In the genomic region with DNA sequence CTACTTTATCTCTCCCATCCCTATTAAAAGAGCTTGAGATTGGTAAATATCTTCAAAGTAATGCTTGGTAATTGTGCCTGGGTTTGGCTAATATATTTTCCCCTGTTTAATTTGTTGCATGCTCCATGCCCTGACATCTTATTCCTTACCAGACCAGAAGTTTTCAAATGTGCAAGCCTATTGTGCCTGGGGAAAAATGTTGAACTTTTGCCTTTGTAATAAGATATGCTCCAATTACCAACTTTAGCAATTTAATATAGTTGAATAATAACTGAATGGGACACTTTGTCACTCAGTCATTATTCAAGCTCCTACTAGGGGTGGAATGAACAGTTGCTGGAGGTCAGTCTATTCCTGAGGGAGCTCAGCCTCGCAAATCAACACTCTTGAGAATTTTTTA, we compare ENCODE assay signal across 27 cellular contexts.
DNase-seq lines count a peak whose midpoint lies in the region; ATAC-seq, FAIRE-seq and TF ChIP-seq lines count a peak whose summit lies in the region.
"Had no signal": no experiment of that assay in that cellular context is flagged by ENCODE, and none has a peak within 500 bp of the region (broad histone marks: within the 10 kb centered on the region; RNA-seq: fewer than 3 reads in every experiment).

No MANE protein-coding gene starts in this region.

- no peaks in the 10 kb centered on the region for H3K9me3 ChIP-seq in adipocyte (ENCODE audit: control insufficient read depth, low read length)
- H3K9me3 ChIP-seq in CD4-positive, alpha-beta T cell (ENCODE audit: control insufficient read depth, low read length): no peaks in the 10 kb centered on the region
- H3K9me3 ChIP-seq: A549 had no signal

- no peak overlapping the region for H3K4me3 Mint-ChIP-seq in mesothelial cell of epicardium
- peak overlapping the region; percentile 1 for H3K4me3 Mint-ChIP-seq in type B pancreatic cell
- no peak overlapping the region for H3K4me3 Mint-ChIP-seq in CD4-positive, alpha-beta T cell
- H3K4me3 Mint-ChIP-seq: CD8-positive, alpha-beta memory T cell had no signal

- no peaks in the 10 kb centered on the region for H3K9me3 Mint-ChIP-seq in mesothelial cell of epicardium
- H3K9me3 Mint-ChIP-seq in type B pancreatic cell: peaks cover 11% of the 10 kb centered on the region
- no peaks in the 10 kb centered on the region for H3K9me3 Mint-ChIP-seq in CD4-positive, alpha-beta T cell
- H3K9me3 Mint-ChIP-seq: CD8-positive, alpha-beta memory T cell had no signal

- no peak overlapping the region for H3K4me3 ChIP-seq in adipocyte (ENCODE audit: low read length)
- H3K4me3 ChIP-seq: A549, GM23248 had no signal

- H3K4me1 Mint-ChIP-seq in mesothelial cell of epicardium (peaks cover 64% of the 10 kb centered on the region), type B pancreatic cell (ENCODE audit: unreplicated experiment) (peaks cover 18% of the 10 kb centered on the region)
- no peaks in the 10 kb centered on the region for H3K4me1 Mint-ChIP-seq in CD4-positive, alpha-beta T cell (ENCODE audit: low read depth)

- H3K27ac Mint-ChIP-seq in mesothelial cell of epicardium: peak overlapping the region; percentile 82
- H3K27ac Mint-ChIP-seq in type B pancreatic cell: no peak overlapping the region
- no peak overlapping the region for H3K27ac Mint-ChIP-seq in CD4-positive, alpha-beta T cell
- H3K27ac Mint-ChIP-seq: CD8-positive, alpha-beta memory T cell had no signal

- TF ChIP-seq CTCF in mesothelial cell of epicardium (IDR thresholded peaks at IDR 0.05; ENCODE audit: unreplicated experiment): no peak
- no peak for TF ChIP-seq CTCF in type B pancreatic cell (conservative IDR thresholded peaks at IDR 0.05)
- no peak for TF ChIP-seq CTCF in CD4-positive, alpha-beta T cell (IDR thresholded peaks at IDR 0.05)

- intact Hi-C loops in CD4-positive, alpha-beta T cell (cut with DNase I, micrococcal nuclease): no loop called here

- POLR2A ChIA-PET in CD4-positive, alpha-beta T cell (lab: Charles Lee): no interaction called here

- peaks cover 62% of the 10 kb centered on the region for H3K4me1 ChIP-seq in adipocyte (ENCODE audit: control insufficient read depth, insufficient read depth, low read length)
- H3K4me1 ChIP-seq: A549 had no signal

- H3K27me3 Mint-ChIP-seq in mesothelial cell of epicardium (ENCODE audit: low read depth) (no peaks in the 10 kb centered on the region), type B pancreatic cell (no peaks in the 10 kb centered on the region)
- H3K27me3 Mint-ChIP-seq in CD4-positive, alpha-beta T cell: no peaks in the 10 kb centered on the region

- H3K36me3 Mint-ChIP-seq in mesothelial cell of epicardium: peaks cover 2% of the 10 kb centered on the region
- H3K36me3 Mint-ChIP-seq in type B pancreatic cell: no peaks in the 10 kb centered on the region
- H3K36me3 Mint-ChIP-seq in CD4-positive, alpha-beta T cell (ENCODE audit: low read depth): no peaks in the 10 kb centered on the region

- no peaks in the 10 kb centered on the region for H3K27me3 ChIP-seq in adipocyte (replicated peaks; ENCODE audit: control insufficient read depth, insufficient read depth, low read length)
- H3K27me3 ChIP-seq in CD4-positive, alpha-beta T cell (ENCODE audit: control insufficient read depth, insufficient read depth, low read length): no peaks in the 10 kb centered on the region

- DNase-seq in GM18507 (ENCODE audit: extremely low spot score, insufficient read length, low read depth) (no peak), adipocyte (ENCODE audit: low read depth) (peak; percentile 66), mesothelial cell of epicardium (ENCODE audit: low spot score in 2 of 2, unreplicated experiment in 2 of 2) (no peak), type B pancreatic cell (ENCODE audit: extremely low spot score, unreplicated experiment) (no peak), CD1c-positive myeloid dendritic cell (ENCODE audit: extremely low spot score) (no peak)
- DNase-seq in CD4-positive, alpha-beta T cell: no peak
- DNase-seq: C1 segment of cervical spinal cord, Calu3, DMS79 treated with DMSO at 0.1 percent for 48 hours, GF-D8, GM23248, H7, Karpas-422, MV-4-11, NCI-H1105, NCI-H1436 treated with DMSO at 0.1 percent for 48 hours, NCI-H1930, NCI-H2107, NCI-H446, NCI-H524 treated with DMSO at 0.1 percent for 48 hours, SHP77 had no signal

- FAIRE-seq in GM18507 (lab: Jason Lieb, UNC): peak; percentile 24
- FAIRE-seq: A549, HepG2 had no signal

- ATAC-seq in HG02588 (IDR thresholded peaks at IDR 0.05; ENCODE audit: unreplicated experiment): no peak
- ATAC-seq in CD4-positive, alpha-beta T cell (ENCODE audit: poor library complexity): no peak
- ATAC-seq: A549, HepG2, Panc1 had no signal

- no peaks in the 10 kb centered on the region for H3K36me3 ChIP-seq in adipocyte (ENCODE audit: control insufficient read depth, insufficient read depth, low read length, severe bottlenecking)

- CTCF ChIA-PET in CD4-positive, alpha-beta T cell (lab: Charles Lee): no interaction called here

- H3K27ac ChIP-seq in CD4-positive, alpha-beta T cell (ENCODE audit: low read depth, low read length): no peak overlapping the region
- H3K27ac ChIP-seq: A549, GM23248, RWPE1 had no signal

- H3K9ac ChIP-seq in adipocyte (ENCODE audit: low read length): peak overlapping the region; percentile 18
- H3K9ac ChIP-seq: GM23248 had no signal
